In the genomic region with DNA sequence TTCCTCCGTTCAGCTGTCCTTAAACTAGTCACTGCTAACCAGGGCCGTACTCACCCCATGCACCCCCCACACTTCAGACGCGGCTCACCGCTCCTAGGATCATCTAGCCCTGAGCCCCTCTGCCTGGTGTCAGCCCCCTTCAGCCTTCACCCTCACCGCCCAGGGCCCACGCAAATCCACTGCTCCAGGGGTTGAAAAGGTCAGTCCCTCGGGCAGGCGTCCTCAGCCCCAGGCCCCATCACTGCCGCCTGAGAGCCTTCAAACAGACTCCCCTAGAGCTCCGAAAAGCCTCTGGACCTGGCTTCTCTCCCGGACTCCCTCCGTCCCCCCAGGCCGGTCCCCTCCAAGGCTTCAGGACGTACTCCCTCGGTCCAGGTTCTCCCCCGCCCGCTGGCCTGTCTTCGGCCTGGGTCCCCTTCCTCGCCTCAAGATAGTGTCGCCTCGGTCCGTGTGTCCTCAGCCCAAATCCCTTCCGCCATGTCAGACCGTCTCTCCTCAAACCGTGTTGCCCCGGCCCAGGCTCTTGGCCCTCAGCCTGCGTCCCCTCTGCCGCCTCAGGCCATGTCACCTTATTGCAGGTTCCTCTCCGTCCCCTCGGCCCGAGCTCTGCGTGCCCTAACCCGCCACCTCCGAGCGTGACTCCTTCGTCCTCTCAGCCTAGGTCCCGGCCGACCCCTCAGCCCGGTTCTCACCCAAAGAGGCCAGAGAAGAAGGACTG, we compare ENCODE assay signal across 8 cellular contexts. TPM values are rescaled to one million over a fixed set of nuclear protein-coding genes. Genes with fewer than 3 reads are reported as not detected.
DNase-seq lines count a peak whose midpoint lies in the region; ATAC-seq, FAIRE-seq and TF ChIP-seq lines count a peak whose summit lies in the region.

No MANE protein-coding gene starts in this region.

- peak overlapping the region; percentile 79 for H2AFZ ChIP-seq in K562 (ENCODE audit: low read depth, low read length)

- H3K36me3 Mint-ChIP-seq in memory B cell = peaks cover 8% of the 10 kb centered on the region

- H3K79me2 ChIP-seq in K562 (ENCODE audit: control insufficient read depth, insufficient read depth, low read length) = peaks cover 55% of the 10 kb centered on the region

- under 1% methylated on average over 36 of the region's 40 CpGs for WGBS in K562 (ENCODE audit: insufficient coverage, low coverage, missing lambda C conversion rate)

- H3K4me2 ChIP-seq in K562 (ENCODE audit: insufficient read depth, low read length) = peak overlapping the region; percentile 98

- H3K9me1 ChIP-seq in K562 (ENCODE audit: control insufficient read depth, insufficient read depth, low read length) = no peaks in the 10 kb centered on the region

- H3K27me3 ChIP-seq in HL-60 (ENCODE audit: insufficient read depth, poor library complexity, severe bottlenecking) (no peaks in the 10 kb centered on the region), K562 (ENCODE audit: control insufficient read depth in 2 of 2, insufficient read depth in 2 of 2, low read length in 2 of 2) (no peaks in the 10 kb centered on the region), vagina (no peaks in the 10 kb centered on the region)

- no peak for TF ChIP-seq EP300 in K562 (IDR thresholded peaks at IDR 0.05; ENCODE audit: low read length)

- peaks cover 28% of the 10 kb centered on the region; the same call in 2 of the 3 replicates for H3K36me3 ChIP-seq in K562 (ENCODE audit: control insufficient read depth, insufficient read depth, low read length)
- no peaks in the 10 kb centered on the region for H3K36me3 ChIP-seq in vagina

- DNase-seq in HL-60 (ENCODE audit: low read depth in 1 of 2, low spot score in 1 of 2) (no peak), K562 (ENCODE audit: extremely low read depth in 1 of 4, low spot score in 3 of 4) (peak in 2 of 4 experiments; percentile 39 to 49), memory B cell (ENCODE audit: low spot score in 2 of 2) (no peak), vagina (ENCODE audit: extremely low spot score in 2 of 2) (no peak), AML-193 (lab: John Stamatoyannopoulos, UW) (no peak)
- no peak for DNase-seq in activated CD8-positive, alpha-beta memory T cell treated with anti-CD3 and anti-CD28 coated beads for 24 hours

- POLR2A ChIA-PET in K562 (lab: Yijun Ruan, JAX) = interaction anchor here (1.6 kb wide), 1 partner anchor 11 kb away, joined by 5 read pairs; no protein-coding TSS in a partner anchor

- H3K9me3 ChIP-seq in K562 (replicated peaks; ENCODE audit: control insufficient read depth, insufficient read depth, low read depth, low read length) (no peaks in the 10 kb centered on the region), vagina (no peaks in the 10 kb centered on the region)

- TSS peak; percentile 78 for BruUV-seq in K562 (replicated peaks; lab: Mats Ljungman, UMichigan)

- TF ChIP-seq CTCF in HL-60 (IDR thresholded peaks at IDR 0.05; ENCODE audit: insufficient read depth, low read length) = no peak
- no peak for TF ChIP-seq CTCF in K562 (IDR thresholded peaks at IDR 0.05 in 2 of 3, conservative IDR thresholded peaks at IDR 0.05 in 1 of 3; ENCODE audit: insufficient read depth in 2 of 3, low read depth in 1 of 3, low read length in 3 of 3)
- TF ChIP-seq CTCF in vagina (IDR thresholded peaks at IDR 0.05) = no peak

- peak overlapping the region; percentile 80 for H3K4me3 ChIP-seq in GM08714 (ENCODE audit: low read length)
- peak overlapping the region; percentile 94 for H3K4me3 ChIP-seq in HL-60 (replicated peaks; ENCODE audit: insufficient read depth, low read length)
- peak overlapping the region; percentile 96 for H3K4me3 ChIP-seq in K562
- peak overlapping the region; percentile 86 to 89 for H3K4me3 ChIP-seq in vagina

- in situ Hi-C loops in K562 (cut with MboI) = no loop called here

- peak overlapping the region; percentile 97 to 100 for H3K9ac ChIP-seq in K562 (ENCODE audit: insufficient read depth in 1 of 2, low read depth in 2 of 2, low read length in 2 of 2)

- no peaks in the 10 kb centered on the region for H3K27me3 Mint-ChIP-seq in memory B cell

- TF ChIP-seq RAD21 in K562 (CRISPR knock-in tag; conservative IDR thresholded peaks at IDR 0.05 in 1 of 2, IDR thresholded peaks at IDR 0.05 in 1 of 2) = no peak

- peak overlapping the region; percentile 86 for H3K27ac ChIP-seq in HL-60 (replicated peaks)
- peak overlapping the region; percentile 92 for H3K27ac ChIP-seq in K562 (ENCODE audit: extremely low read depth, low read depth, low read length)
- H3K27ac ChIP-seq in vagina = peak overlapping the region; percentile 99

- H3K4me3 Mint-ChIP-seq in memory B cell = peak overlapping the region; percentile 98

- CTCF ChIA-PET in K562 (lab: Yijun Ruan, JAX; ENCODE audit: low intra/inter-chr PET ratio) = interaction anchor here (0.6 kb wide), 1 partner anchor 223 kb away, joined by 3 read pairs; no protein-coding TSS in a partner anchor

- peak; percentile 6 for ATAC-seq in K562
- ATAC-seq in memory B cell (ENCODE audit: low read depth) = no peak
- no peak for ATAC-seq in HG02870 (IDR thresholded peaks at IDR 0.05; ENCODE audit: unreplicated experiment)

- TF ChIP-seq POLR2A in K562 (conservative IDR thresholded peaks at IDR 0.05) (no peak), vagina (IDR thresholded peaks at IDR 0.05) (no peak)

- no peak for FAIRE-seq in K562 (lab: Jason Lieb, UNC)

- no peaks in the 10 kb centered on the region for H3K9me3 Mint-ChIP-seq in memory B cell

- intact Hi-C loops in K562 (cut with micrococcal nuclease) (no loop called here), vagina (cut with DNase I) (loop anchor here (10.0 kb wide), 3 partner anchors 80 to 240 kb away; a partner anchor contains a TSS)

- peaks cover 20 to 45% of the 10 kb centered on the region in 2 experiments for H3K4me1 ChIP-seq in K562 (replicated peaks in 1 of 2; ENCODE audit: control insufficient read depth in 2 of 2, insufficient read depth in 2 of 2, low read length in 2 of 2)
- H3K4me1 ChIP-seq in vagina = peaks cover 58% of the 10 kb centered on the region

- H3K4me1 Mint-ChIP-seq in memory B cell = peaks cover 53% of the 10 kb centered on the region

- H3K27ac Mint-ChIP-seq in memory B cell = peak overlapping the region; percentile 99

- H4K20me1 ChIP-seq in K562 (replicated peaks; ENCODE audit: control insufficient read depth, insufficient read depth, low read length) = peaks cover 11% of the 10 kb centered on the region

RNA-seq across cellular contexts. Expression of a gene that starts 0.6 kb away (rescaled TPM):
- 45.2 and 101 TPM in 2 replicates for total RNA-seq in K562 (2011; cell fraction: chromatin; rRNA removed; ENCODE audit: low replicate concordance)
- 60.4 and 69.0 TPM in 2 replicates for total RNA-seq in K562 (2011; cell fraction: nucleolus; rRNA removed)
- 46.8 and 63.8 TPM in 2 replicates for total RNA-seq in K562 (2011; cell fraction: nucleoplasm; rRNA removed)
- total RNA-seq in K562 (2014; rRNA removed) = 98.6 and 103 TPM in 2 replicates
- total RNA-seq in K562 (2014; rRNA removed; fragmentation: Illumina TruSeq; extraction: Trizol) = 23.3 and 25.7 TPM in 2 replicates
- 49.3 and 49.4 TPM in 2 replicates for total RNA-seq in K562 (2015; rRNA removed; fragmentation: Illumina TruSeq; extraction: Trizol)
- 88.5 and 92.6 TPM in 2 replicates for total RNA-seq in K562 (2021)
- polyA plus RNA-seq in K562 (2011; rRNA removed) = 77.5 and 115 TPM in 2 replicates
- 74.7 and 132 TPM in 2 replicates for polyA plus RNA-seq in K562 (2011; cell fraction: cytosol; rRNA removed)
- polyA plus RNA-seq in K562 (2011; cell fraction: nucleus; rRNA removed) = 52.5 and 61.2 TPM in 2 replicates
- polyA plus RNA-seq in K562 (2012) = 72.3 and 117 TPM in 2 replicates
- polyA plus RNA-seq in K562 (2014; fragmentation: Illumina TruSeq; extraction: Trizol) = 82.2 and 88.2 TPM in 2 replicates
- 10 to 100 TPM in 1 of 2 experiments, 1 to 10 TPM in 1; 5.4 to 22.4 TPM for polyA plus RNA-seq in K562 (2014; fragmentation: Nextera tagmentation; extraction: Ambion mirVana)
- 79.3 and 91.8 TPM in 2 replicates for polyA plus RNA-seq in K562 (2014; rRNA removed)
- polyA minus RNA-seq in K562 (2011; rRNA and poly(A)+ RNA removed) = 66.5 and 83.7 TPM in 2 replicates
- polyA minus RNA-seq in K562 (2011; cell fraction: cytosol; rRNA and poly(A)+ RNA removed) = 79.6 and 85.6 TPM in 2 replicates
- polyA minus RNA-seq in K562 (2011; cell fraction: nucleus; rRNA and poly(A)+ RNA removed) = 26.5 and 37.7 TPM in 2 replicates
- 108 TPM for total RNA-seq in vagina

RNA-seq across cellular contexts. Expression of a gene that starts 30.3 kb away (rescaled TPM):
- 6.2 and 16.4 TPM in 2 replicates for total RNA-seq in K562 (2011; cell fraction: chromatin; rRNA removed; ENCODE audit: low replicate concordance)
- 13.6 and 14.7 TPM in 2 replicates for total RNA-seq in K562 (2011; cell fraction: nucleolus; rRNA removed)
- total RNA-seq in K562 (2011; cell fraction: nucleoplasm; rRNA removed) = 7.3 and 7.6 TPM in 2 replicates
- 8.5 and 11.9 TPM in 2 replicates for total RNA-seq in K562 (2014; rRNA removed)
- 4.9 and 6.4 TPM in 2 replicates for total RNA-seq in K562 (2014; rRNA removed; fragmentation: Illumina TruSeq; extraction: Trizol)
- total RNA-seq in K562 (2015; rRNA removed; fragmentation: Illumina TruSeq; extraction: Trizol) = 7.8 and 8.0 TPM in 2 replicates
- total RNA-seq in K562 (2021) = 14.3 and 16.3 TPM in 2 replicates
- polyA plus RNA-seq in K562 (2011; rRNA removed) = 10.0 and 10.5 TPM in 2 replicates
- polyA plus RNA-seq in K562 (2011; cell fraction: cytosol; rRNA removed) = 9.7 and 17.1 TPM in 2 replicates
- 28.4 and 49.7 TPM in 2 replicates for polyA plus RNA-seq in K562 (2011; cell fraction: nucleus; rRNA removed)
- polyA plus RNA-seq in K562 (2012) = 11.8 and 12.7 TPM in 2 replicates
- polyA plus RNA-seq in K562 (2014; fragmentation: Illumina TruSeq; extraction: Trizol) = 12.3 and 18.2 TPM in 2 replicates
- 1 to 10 TPM in 1 of 2 experiments, under 1 TPM in 1; 0.56 to 2.7 TPM for polyA plus RNA-seq in K562 (2014; fragmentation: Nextera tagmentation; extraction: Ambion mirVana)
- 16.2 and 18.6 TPM in 2 replicates for polyA plus RNA-seq in K562 (2014; rRNA removed)
- polyA minus RNA-seq in K562 (2011; rRNA and poly(A)+ RNA removed) = 2.6 and 4.0 TPM in 2 replicates
- polyA minus RNA-seq in K562 (2011; cell fraction: cytosol; rRNA and poly(A)+ RNA removed) = 2.9 and 5.1 TPM in 2 replicates
- 2.8 TPM in 2 replicates for polyA minus RNA-seq in K562 (2011; cell fraction: nucleus; rRNA and poly(A)+ RNA removed)
- total RNA-seq in vagina = 9.6 TPM

RNA-seq across cellular contexts. Expression of a gene that starts 42.6 kb away (rescaled TPM):
- 1.0 and 3.4 TPM in 2 replicates for total RNA-seq in K562 (2011; cell fraction: chromatin; rRNA removed; ENCODE audit: low replicate concordance)
- 1.2 and 2.0 TPM in 2 replicates for total RNA-seq in K562 (2011; cell fraction: nucleolus; rRNA removed)
- total RNA-seq in K562 (2011; cell fraction: nucleoplasm; rRNA removed) = 1.0 and 1.5 TPM in 2 replicates
- 0.64 and 0.86 TPM in 2 replicates for total RNA-seq in K562 (2014; rRNA removed)
- 0.10 and 0.15 TPM in 2 replicates for total RNA-seq in K562 (2014; rRNA removed; fragmentation: Illumina TruSeq; extraction: Trizol)
- 0.30 TPM in 1 of 2 replicates, not detected in the other for total RNA-seq in K562 (2015; rRNA removed; fragmentation: Illumina TruSeq; extraction: Trizol)
- total RNA-seq in K562 (2021) = 0.60 and 0.66 TPM in 2 replicates
- polyA plus RNA-seq in K562 (2011; rRNA removed) = 0.09 and 0.17 TPM in 2 replicates
- polyA plus RNA-seq in K562 (2011; cell fraction: cytosol; rRNA removed) = 0.21 and 1.7 TPM in 2 replicates
- polyA plus RNA-seq in K562 (2011; cell fraction: nucleus; rRNA removed) = 0.48 and 1.0 TPM in 2 replicates
- 0.61 and 0.62 TPM in 2 replicates for polyA plus RNA-seq in K562 (2012)
- polyA plus RNA-seq in K562 (2014; fragmentation: Illumina TruSeq; extraction: Trizol) = 0.07 and 0.43 TPM in 2 replicates
- polyA plus RNA-seq in K562 (2014; fragmentation: Nextera tagmentation; extraction: Ambion mirVana) = not detected
- polyA plus RNA-seq in K562 (2014; rRNA removed) = 0.18 and 0.32 TPM in 2 replicates
- polyA minus RNA-seq in K562 (2011; rRNA and poly(A)+ RNA removed) = 0.42 and 0.49 TPM in 2 replicates
- not detected in 2 replicates for polyA minus RNA-seq in K562 (2011; cell fraction: cytosol; rRNA and poly(A)+ RNA removed)
- polyA minus RNA-seq in K562 (2011; cell fraction: nucleus; rRNA and poly(A)+ RNA removed) = 0.27 and 0.56 TPM in 2 replicates
- total RNA-seq in vagina = 0.49 TPM

RNA-seq across cellular contexts. Expression of a gene that starts 58.6 kb away (rescaled TPM):
- not detected in 2 replicates for total RNA-seq in K562 (2011; cell fraction: chromatin; rRNA removed; ENCODE audit: low replicate concordance)
- total RNA-seq in K562 (2011; cell fraction: nucleolus; rRNA removed) = not detected in 2 replicates
- total RNA-seq in K562 (2011; cell fraction: nucleoplasm; rRNA removed) = not detected in 2 replicates
- total RNA-seq in K562 (2014; rRNA removed) (0.09 and 0.12 TPM in 2 replicates), K562 (2014; rRNA removed; fragmentation: Illumina TruSeq; extraction: Trizol) (0.03 and 0.04 TPM in 2 replicates), K562 (2015; rRNA removed; fragmentation: Illumina TruSeq; extraction: Trizol) (0.08 and 0.11 TPM in 2 replicates), K562 (2021) (0.04 and 0.16 TPM in 2 replicates), vagina (not detected)
- polyA plus RNA-seq in K562 (2011; rRNA removed) (0.06 and 0.15 TPM in 2 replicates), K562 (2014; fragmentation: Illumina TruSeq; extraction: Trizol) (0.07 TPM in 1 of 2 replicates, not detected in the other), K562 (2014; fragmentation: Nextera tagmentation; extraction: Ambion mirVana) (under 1 TPM in 1 of 2 experiments, not detected in 1; 0.04 TPM), K562 (2014; rRNA removed) (0.03 and 0.04 TPM in 2 replicates)
- polyA plus RNA-seq in K562 (2011; cell fraction: cytosol; rRNA removed) = 0.10 and 0.15 TPM in 2 replicates
- polyA plus RNA-seq in K562 (2011; cell fraction: nucleus; rRNA removed) = 0.07 TPM in 1 of 2 replicates, not detected in the other
- 0.14 and 0.37 TPM in 2 replicates for polyA plus RNA-seq in K562 (2012)
- not detected in 2 replicates for polyA minus RNA-seq in K562 (2011; rRNA and poly(A)+ RNA removed)
- not detected in 2 replicates for polyA minus RNA-seq in K562 (2011; cell fraction: cytosol; rRNA and poly(A)+ RNA removed)
- not detected in 2 replicates for polyA minus RNA-seq in K562 (2011; cell fraction: nucleus; rRNA and poly(A)+ RNA removed)
